2 cellular contexts compared by ENCODE assay signal in genomic region chr3:9550999-9551398, GRCh38.
TF ChIP-seq lines count a peak whose summit lies in the region.

No MANE protein-coding gene starts in this region.

TF ChIP-seq in GM23338, 12 proteins besides CTCF, POLR2A, EP300 and RAD21:
- TF ChIP-seq JUNB (IDR thresholded peaks at IDR 0.05; ENCODE audit: unreplicated experiment): no peak
- 0 out of 2 replicates have a peak, but pooled peaks have one; percentile 40 for TF ChIP-seq NANOG (IDR thresholded peaks at IDR 0.05; ENCODE audit: borderline replicate concordance)

TF ChIP-seq in H1, 55 proteins besides CTCF, POLR2A, EP300 and RAD21:
- no peak for TF ChIP-seq SP2 (IDR thresholded peaks at IDR 0.05; ENCODE audit: low read length)
